ENCODE assay signal across 20 cellular contexts in the genomic region with DNA sequence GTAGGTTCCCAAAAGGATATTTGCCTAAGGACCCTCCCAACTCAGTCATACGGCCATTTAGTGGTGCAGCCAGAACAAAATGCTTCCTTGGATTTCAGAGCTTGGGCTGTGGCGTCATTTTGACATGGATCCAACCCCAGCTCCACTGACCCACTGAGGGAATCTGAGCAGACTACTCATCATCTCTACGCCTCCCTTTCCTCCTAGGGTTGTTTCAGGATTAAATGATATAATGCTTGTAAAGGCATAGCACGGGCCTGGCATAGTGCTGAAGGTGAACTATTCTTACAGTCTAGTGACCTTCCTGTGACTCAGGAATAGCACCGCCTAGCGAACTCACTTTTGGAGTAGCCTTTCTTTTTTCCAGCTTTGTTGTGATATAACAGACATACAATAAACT.
DNase-seq lines count a peak whose midpoint lies in the region; ATAC-seq, FAIRE-seq and TF ChIP-seq lines count a peak whose summit lies in the region.
"Had no signal": no experiment of that assay in that cellular context is flagged by ENCODE, and none has a peak within 500 bp of the region (broad histone marks: within the 10 kb centered on the region; RNA-seq: fewer than 3 reads in every experiment).

No MANE protein-coding gene starts in this region.

- no peak for TF ChIP-seq POLR2A in H54 (IDR thresholded peaks at IDR 0.05; ENCODE audit: low read depth, low read length)

- H3K27me3 ChIP-seq in MG63 (no peaks in the 10 kb centered on the region), bronchial epithelial cell (ENCODE audit: control insufficient read depth, insufficient read depth, low read length) (peaks cover 3% of the 10 kb centered on the region), cardiac muscle cell (no peaks in the 10 kb centered on the region), skeletal muscle tissue (ENCODE audit: control insufficient read depth in 3 of 3, insufficient read depth in 3 of 3, low read length in 3 of 3) (no peaks in the 10 kb centered on the region)
- H3K27me3 ChIP-seq: upper lobe of left lung had no signal

- H3K27ac ChIP-seq in cardiac muscle cell (no peak overlapping the region), skeletal muscle tissue (ENCODE audit: low read depth, low read length) (peak overlapping the region; percentile 51)
- H3K27ac ChIP-seq: epithelial cell of prostate, upper lobe of left lung had no signal

- H3K9me3 ChIP-seq in MG63, result no peaks in the 10 kb centered on the region
- no peaks in the 10 kb centered on the region for H3K9me3 ChIP-seq in cardiac muscle cell (ENCODE audit: low read depth)
- H3K9me3 ChIP-seq in skeletal muscle tissue (ENCODE audit: control insufficient read depth in 3 of 3, low read length in 3 of 3), result no peaks in the 10 kb centered on the region
- H3K9me3 ChIP-seq: stomach, upper lobe of left lung had no signal

- H3K9ac ChIP-seq in skeletal muscle tissue (ENCODE audit: low read depth in 1 of 3, low read length in 3 of 3), result peak overlapping the region in 1 of 3 donors; percentile 3

- peaks cover 25% of the 10 kb centered on the region for H3K4me1 ChIP-seq in cardiac muscle cell (ENCODE audit: low read depth)
- H3K4me1 ChIP-seq in skeletal muscle tissue (ENCODE audit: control insufficient read depth in 3 of 3, insufficient read depth in 3 of 3, low read length in 3 of 3), result peaks cover 9 to 24% (median 21%) of the 10 kb centered on the region in 3 donors

- FAIRE-seq in bronchial epithelial cell (lab: Jason Lieb, UNC), result no peak
- FAIRE-seq in H54 (lab: Jason Lieb, UNC), result no peak
- no peak for FAIRE-seq in GM19239 (lab: Jason Lieb, UNC)

- TF ChIP-seq CTCF in bronchial epithelial cell (IDR thresholded peaks at IDR 0.05; ENCODE audit: insufficient read depth, low read length, severe bottlenecking) (no peak), cardiac muscle cell (IDR thresholded peaks at IDR 0.05; ENCODE audit: low read depth, low read length) (peak; percentile 19)

- H3K36me3 ChIP-seq in MG63, result no peaks in the 10 kb centered on the region
- H3K36me3 ChIP-seq in bronchial epithelial cell (ENCODE audit: control insufficient read depth, insufficient read depth, low read length), result no peaks in the 10 kb centered on the region
- H3K36me3 ChIP-seq in cardiac muscle cell, result no peaks in the 10 kb centered on the region
- no peaks in the 10 kb centered on the region for H3K36me3 ChIP-seq in skeletal muscle tissue (ENCODE audit: control insufficient read depth in 3 of 3, insufficient read depth in 3 of 3, low read length in 3 of 3)
- H3K36me3 ChIP-seq: stomach, upper lobe of left lung had no signal

- no peak overlapping the region for H3K4me3 ChIP-seq in MG63
- no peak overlapping the region for H3K4me3 ChIP-seq in bronchial epithelial cell (ENCODE audit: low read depth, low read length)
- no peak overlapping the region for H3K4me3 ChIP-seq in cardiac muscle cell
- H3K4me3 ChIP-seq in skeletal muscle tissue (ENCODE audit: low read length in 3 of 3), result no peak overlapping the region
- H3K4me3 ChIP-seq: stomach, upper lobe of left lung had no signal

- no peak for ATAC-seq in GM21390 (IDR thresholded peaks at IDR 0.05; ENCODE audit: unreplicated experiment)
- ATAC-seq: activated T-cell treated with anti-CD3 and anti-CD28 coated beads, Interleukin-2, amount 50 U/mL, for 72 hours had no signal

- DNase-seq in MG63 (peak; percentile 85), bronchial epithelial cell (ENCODE audit: low read depth) (peak; percentile 37), cardiac muscle cell (ENCODE audit: low read depth in 1 of 2, low spot score in 1 of 2) (peak in 1 of 2 donors; percentile 52), NCI-H2227 (lab: John Stamatoyannopoulos, UW; ENCODE audit: unreplicated experiment) (no peak), H54 (ENCODE audit: insufficient read length, low spot score) (no peak), GM19239 (ENCODE audit: insufficient read length, low spot score) (no peak)
- DNase-seq: activated T-cell treated with anti-CD3 and anti-CD28 coated beads, Interleukin-2, amount 50 U/mL, for 72 hours; AML-193; DMS79 treated with DMSO at 0.1 percent for 48 hours; left cardiac atrium; midbrain; NCI-H1105 treated with DMSO at 0.1 percent for 48 hours; NCI-H2081 treated with DMSO at 0.1 percent for 48 hours; NCI-H510A treated with DMSO at 0.1 percent for 48 hours; NK-92 treated with Interleukin-12 subunit alpha and Interleukin-12 subunit beta, amount 100 ng/mL, for 24 hours; stomach; upper lobe of left lung had no signal

Comparison
In these comparisons a context has a peak if more than half of its experiments do, and no peak if none do; other contexts are left out.
1. DNase-seq: peak in MG63 (single experiment) and bronchial epithelial cell (single experiment); none in NCI-H2227 (single experiment), H54 (single experiment) and GM19239 (single experiment).